In genomic region chr20:36093804-36094145, GRCh38 we compare ENCODE assay signal across 9 cellular contexts.
DNase-seq lines count a peak whose midpoint lies in the region; ATAC-seq and TF ChIP-seq lines count a peak whose summit lies in the region.
"Had no signal": no experiment of that assay in that cellular context is flagged by ENCODE, and none has a peak within 500 bp of the region (broad histone marks: within the 10 kb centered on the region; RNA-seq: fewer than 3 reads in every experiment).

No MANE protein-coding gene starts in this region.

- H3K27ac Mint-ChIP-seq in naive thymus-derived CD8-positive, alpha-beta T cell: peak overlapping the region in 1 of 10 donors; percentile 2

- peaks cover 0 to 4% (median 0%) of the 10 kb centered on the region in 3 donors for H3K36me3 Mint-ChIP-seq in naive thymus-derived CD8-positive, alpha-beta T cell

- ATAC-seq in naive thymus-derived CD8-positive, alpha-beta T cell: peak; percentile 24

- in situ Hi-C loops in ACHN (cut with HindIII; ENCODE audit: low pct_ligation_motif_present, low pct_unique_long_range_greater_than_20kb, low sequenced_read_pairs): no loop called here

- H3K9me3 Mint-ChIP-seq in naive thymus-derived CD8-positive, alpha-beta T cell: no peaks in the 10 kb centered on the region

- peak overlapping the region; percentile 48 to 93 (median 72) for H3K4me3 Mint-ChIP-seq in naive thymus-derived CD8-positive, alpha-beta T cell

- peak overlapping the region; percentile 67 for H3K4me3 ChIP-seq in Jurkat, Clone E6-1 (ENCODE audit: low read length)

- no peak for TF ChIP-seq CTCF in GM20000 (IDR thresholded peaks at IDR 0.05; ENCODE audit: extremely low read depth, missing control alignments)

- H3K27me3 Mint-ChIP-seq in naive thymus-derived CD8-positive, alpha-beta T cell: peaks cover 20 to 44% (median 32%) of the 10 kb centered on the region in 5 donors

- POLR2A ChIA-PET in naive thymus-derived CD8-positive, alpha-beta T cell (lab: Charles Lee): no interaction called here

- DNase-seq in ACHN: peak; percentile 14
- DNase-seq in Jurkat, Clone E6-1 (ENCODE audit: low read depth, low spot score): no peak
- peak; percentile 25 for DNase-seq in dermis blood vessel endothelial cell
- DNase-seq in naive thymus-derived CD8-positive, alpha-beta T cell: no peak
- no peak for DNase-seq in GM20000 (ENCODE audit: low spot score)
- no peak for DNase-seq in NCI-H2227 (lab: John Stamatoyannopoulos, UW; ENCODE audit: unreplicated experiment)
- no peak for DNase-seq in NCI-H2107 (lab: John Stamatoyannopoulos, UW)
- no peak for DNase-seq in inferior parietal cortex (ENCODE audit: extremely low spot score)
- DNase-seq: NCI-H1436 had no signal

- peaks cover 17 to 29% (median 19%) of the 10 kb centered on the region in 4 donors for H3K4me1 Mint-ChIP-seq in naive thymus-derived CD8-positive, alpha-beta T cell

Comparison
In these comparisons a context has a peak if more than half of its experiments do, and no peak if none do; other contexts are left out.
1. DNase-seq: peak in ACHN (single experiment) and dermis blood vessel endothelial cell (single experiment); none in Jurkat, Clone E6-1 (single experiment), naive thymus-derived CD8-positive, alpha-beta T cell (0 of 10), GM20000 (single experiment), NCI-H2227 (single experiment), NCI-H2107 (single experiment) and inferior parietal cortex (single experiment).